Comparison of ENCODE assay signal across 8 cellular contexts in the genomic region with DNA sequence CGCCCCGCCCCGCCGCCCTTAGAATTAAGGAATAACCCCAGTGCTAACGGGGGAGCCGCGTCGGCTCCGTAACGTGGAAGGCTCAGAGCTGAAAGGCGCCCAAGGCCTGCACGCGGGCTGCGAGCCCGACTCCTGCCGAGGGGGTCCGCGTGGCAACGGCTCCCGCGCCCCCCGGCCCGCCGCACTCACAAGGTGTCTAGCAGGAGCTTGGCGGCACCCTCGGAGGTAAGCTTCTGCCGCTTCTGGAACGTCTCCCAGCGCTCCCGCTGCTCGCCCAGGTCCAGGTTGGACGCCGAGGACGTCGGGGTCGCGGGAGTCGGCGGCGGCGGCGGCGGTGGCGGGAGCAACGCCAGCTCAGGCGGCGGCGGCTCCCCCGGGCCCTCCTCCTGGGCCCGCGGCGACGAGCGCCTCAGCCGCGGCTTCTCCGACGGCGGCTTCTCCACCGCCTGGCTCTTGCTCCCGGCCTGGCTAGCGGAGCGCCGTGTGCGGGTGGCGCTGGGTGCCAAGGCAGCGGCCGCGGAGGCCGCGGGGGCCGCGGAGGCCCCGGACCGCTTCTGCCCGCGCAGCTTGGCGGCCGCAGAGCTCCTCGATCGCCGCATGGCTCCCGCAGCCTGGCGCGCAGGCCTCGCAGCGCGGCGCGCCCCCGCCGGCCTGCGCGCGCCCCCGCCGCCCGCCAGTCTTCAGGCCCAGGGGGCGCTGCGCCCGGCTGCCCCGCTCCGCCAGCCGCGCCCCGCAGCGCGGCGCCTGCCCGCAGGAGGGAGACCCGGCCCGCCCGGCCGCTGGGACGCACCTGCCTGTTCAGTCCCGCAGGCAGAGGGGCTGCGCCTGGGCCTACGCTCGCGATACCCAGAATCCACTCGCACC. TPM values are rescaled to one million over a fixed set of nuclear protein-coding genes. Genes with fewer than 3 reads are reported as not detected.
DNase-seq lines count a peak whose midpoint lies in the region; ATAC-seq and TF ChIP-seq lines count a peak whose summit lies in the region.

A gene (minus strand): TSS at position 632 of the 864 bp plus-strand sequence. CDS start 33 bp downstream, at position 599.

- peaks cover 11 to 23% (median 19%) of the 10 kb centered on the region in 7 donors for H3K4me1 Mint-ChIP-seq in naive thymus-derived CD4-positive, alpha-beta T cell

- H3K4me1 ChIP-seq in naive thymus-derived CD4-positive, alpha-beta T cell (ENCODE audit: control insufficient read depth in 2 of 2, insufficient read depth in 2 of 2, low read length in 2 of 2) = peaks cover 4 to 5% of the 10 kb centered on the region in 2 donors

- H3K27ac ChIP-seq in 22Rv1 = peak within 1 kb of the TSS; percentile 78
- H3K27ac ChIP-seq in naive thymus-derived CD4-positive, alpha-beta T cell (ENCODE audit: low read depth, low read length) = peak within 1 kb of the TSS; percentile 73

- H3K36me3 Mint-ChIP-seq in naive thymus-derived CD4-positive, alpha-beta T cell = peaks cover 0 to 5% (median 0%) of the 10 kb centered on the region in 5 donors

- H3K36me3 ChIP-seq in naive thymus-derived CD4-positive, alpha-beta T cell (ENCODE audit: control insufficient read depth in 2 of 3, insufficient read depth in 3 of 3, low read length in 3 of 3) = peaks cover 0 to 10% (median 0%) of the 10 kb centered on the region in 3 experiments

- CTCF ChIA-PET in naive thymus-derived CD4-positive, alpha-beta T cell (lab: Charles Lee) = interaction anchor here (0.6 to 2.5 kb wide), 6 partner anchors 11 to 169 kb away, joined by 3 to 19 read pairs (median 3); a partner anchor contains a TSS

- H3K9me3 ChIP-seq in naive thymus-derived CD4-positive, alpha-beta T cell (ENCODE audit: control insufficient read depth in 2 of 3, low read length in 3 of 3) = no peaks in the 10 kb centered on the region

- DNase-seq in NOMO-1 treated with DMSO at 0.1 percent for 48 hours (lab: John Stamatoyannopoulos, UW; ENCODE audit: unreplicated experiment) (peak; percentile 34), activated T-cell treated with anti-CD3 and anti-CD28 coated beads for 24 hours (ENCODE audit: low read depth) (peak; percentile 55), epithelial cell of proximal tubule (ENCODE audit: low read depth) (no peak)
- peak; percentile 62 to 76 (median 71) for DNase-seq in naive thymus-derived CD4-positive, alpha-beta T cell
- DNase-seq in stimulated activated naive CD4-positive, alpha-beta T cell (lab: John Stamatoyannopoulos, UW) = peak; percentile 34 to 78 (median 70)

- ATAC-seq in GM18517 (IDR thresholded peaks at IDR 0.05; ENCODE audit: unreplicated experiment) (peak; percentile 69), HG03095 (IDR thresholded peaks at IDR 0.05; ENCODE audit: unreplicated experiment) (peak; percentile 69)
- peak; percentile 96 for ATAC-seq in naive thymus-derived CD4-positive, alpha-beta T cell

- no peaks in the 10 kb centered on the region for H3K27me3 ChIP-seq in naive thymus-derived CD4-positive, alpha-beta T cell (ENCODE audit: control insufficient read depth in 2 of 2, insufficient read depth in 2 of 2, low read length in 2 of 2)

- H3K27ac Mint-ChIP-seq in naive thymus-derived CD4-positive, alpha-beta T cell = peak within 1 kb of the TSS; percentile 73 to 98 (median 86)

- H3K9me3 Mint-ChIP-seq in naive thymus-derived CD4-positive, alpha-beta T cell = no peaks in the 10 kb centered on the region

- H3K27me3 Mint-ChIP-seq in naive thymus-derived CD4-positive, alpha-beta T cell = peaks cover 0 to 22% (median 0%) of the 10 kb centered on the region in 5 donors

- TF ChIP-seq CTCF in 22Rv1 (IDR thresholded peaks at IDR 0.05) (peak; percentile 77), epithelial cell of proximal tubule (conservative IDR thresholded peaks at IDR 0.05; ENCODE audit: low read depth, low read length) (no peak)

- POLR2A ChIA-PET in naive thymus-derived CD4-positive, alpha-beta T cell (lab: Charles Lee) = interaction anchor here (0.6 to 1.9 kb wide), 11 partner anchors 9 to 234 kb away, joined by 3 to 14 read pairs (median 4); a partner anchor contains a TSS

- H3K4me3 Mint-ChIP-seq in naive thymus-derived CD4-positive, alpha-beta T cell = peak within 1 kb of the TSS; percentile 89 to 98 (median 95)

- intact Hi-C loops in naive thymus-derived CD4-positive, alpha-beta T cell (cut with micrococcal nuclease) = loop anchor here (1.0 to 2.0 kb wide), 6 partner anchors 28 to 1908 kb away; a partner anchor contains a TSS

- peak within 1 kb of the TSS; percentile 47 for H3K4me3 ChIP-seq in epithelial cell of proximal tubule (ENCODE audit: low read depth, low read length)
- peak within 1 kb of the TSS; percentile 78 for H3K4me3 ChIP-seq in naive thymus-derived CD4-positive, alpha-beta T cell (ENCODE audit: low read length)

RNA-seq across cellular contexts. Expression of the gene that starts here (rescaled TPM):
- total RNA-seq in epithelial cell of proximal tubule = 91.3 and 144 TPM in 2 replicates
- total RNA-seq in naive thymus-derived CD4-positive, alpha-beta T cell = 10 to 100 TPM in 4 of 5 experiments, 1 to 10 TPM in 1; 9.8 to 30.3 (median 21.7) TPM
- polyA plus RNA-seq in naive thymus-derived CD4-positive, alpha-beta T cell = 10 to 100 TPM; 23.1 to 29.2 TPM
